Comparison of ENCODE assay signal across 16 cellular contexts in the genomic region with DNA sequence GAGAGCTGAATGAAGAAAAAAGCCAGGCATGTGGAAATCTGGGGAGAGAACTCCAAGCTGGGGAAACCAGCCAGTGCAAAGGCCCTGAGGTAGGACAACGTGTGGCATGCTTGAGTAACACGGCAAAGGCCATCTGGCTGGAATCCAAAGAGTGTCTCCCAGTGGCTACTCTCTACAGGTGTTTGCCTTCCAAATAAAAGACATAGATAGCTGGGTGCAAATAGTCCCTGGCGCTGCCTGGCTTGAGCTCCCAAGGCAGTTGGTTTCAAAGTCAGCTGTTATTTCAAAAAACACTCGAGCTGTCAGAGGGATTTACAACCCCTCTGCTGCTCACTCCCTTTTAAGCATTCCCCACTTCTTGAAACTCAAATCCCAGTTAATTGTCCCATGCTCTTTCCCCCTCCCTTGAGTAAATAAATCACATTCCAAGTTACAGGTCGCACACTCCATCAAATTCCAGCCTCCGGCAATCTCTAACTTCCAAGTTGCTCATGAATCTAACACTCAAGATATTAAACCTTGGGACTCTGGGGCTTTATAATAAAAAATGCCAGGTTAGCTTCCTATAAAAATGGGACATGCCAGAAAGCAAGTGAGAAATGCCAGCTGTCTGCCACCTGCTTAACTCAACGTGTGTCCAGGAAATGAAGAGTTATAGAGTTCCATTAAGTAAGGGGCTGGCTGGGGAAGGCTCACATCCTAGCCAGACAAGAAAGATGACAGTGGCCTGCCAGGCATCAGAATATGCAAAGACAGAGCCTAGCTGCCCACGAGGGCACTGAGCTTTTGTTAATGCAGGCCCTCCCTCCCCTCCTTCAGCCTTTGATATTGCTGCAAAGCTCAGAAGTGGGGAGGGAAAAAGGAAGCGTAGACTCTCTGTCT.
DNase-seq lines count a peak whose midpoint lies in the region; ATAC-seq lines count a peak whose summit lies in the region.
"Had no signal": no experiment of that assay in that cellular context is flagged by ENCODE, and none has a peak within 500 bp of the region (broad histone marks: within the 10 kb centered on the region; RNA-seq: fewer than 3 reads in every experiment).

No MANE protein-coding gene starts in this region.

- no peaks in the 10 kb centered on the region for H3K36me3 Mint-ChIP-seq in effector memory CD8-positive, alpha-beta T cell (ENCODE audit: insufficient read depth)

- H3K9me3 Mint-ChIP-seq in effector memory CD8-positive, alpha-beta T cell, result peaks cover 0 to under 1% of the 10 kb centered on the region in 2 donors

- peaks cover 0 to 9% of the 10 kb centered on the region in 2 donors for H3K27me3 Mint-ChIP-seq in effector memory CD8-positive, alpha-beta T cell

- no peak overlapping the region for H3K4me3 Mint-ChIP-seq in effector memory CD8-positive, alpha-beta T cell

- H3K4me3 ChIP-seq in MG63, result no peak overlapping the region
- H3K4me3 ChIP-seq: HAP-1, uterus had no signal

- ATAC-seq in left lobe of liver (peak; percentile 85), HG02623 (IDR thresholded peaks at IDR 0.05; ENCODE audit: unreplicated experiment) (no peak)
- ATAC-seq in effector memory CD8-positive, alpha-beta T cell (replicated peaks), result no peak
- ATAC-seq: Right ventricle myocardium inferior had no signal

- no peak overlapping the region for H3K27ac Mint-ChIP-seq in effector memory CD8-positive, alpha-beta T cell

- DNase-seq in COLO668 (lab: John Stamatoyannopoulos, UW; ENCODE audit: unreplicated experiment) (peak; percentile 81), NCI-H1092 (lab: John Stamatoyannopoulos, UW) (peak; percentile 26), NCI-H524 (lab: John Stamatoyannopoulos, UW) (peak; percentile 84 to 88), left lobe of liver (ENCODE audit: low spot score) (peak; percentile 93), MG63 (no peak)
- no peak for DNase-seq in activated naive CD4-positive, alpha-beta T cell treated with anti-CD3 and anti-CD28 coated beads, Interleukin-2, amount 50 U/mL, for 16 hours
- DNase-seq in effector memory CD8-positive, alpha-beta T cell, result no peak
- DNase-seq: activated CD8-positive, alpha-beta memory T cell treated with anti-CD3 and anti-CD28 coated beads, Interleukin-2, amount 50 U/mL, for 4 hours; EL; midbrain; NCI-H1694 treated with DMSO at 0.1 percent for 48 hours; stimulated activated CD4-positive, alpha-beta T cell treated with anti-CD3 and anti-CD28 coated beads, Interleukin-15, amount 100 ng/mL, for 24 hours had no signal

- no peaks in the 10 kb centered on the region for H3K4me1 Mint-ChIP-seq in effector memory CD8-positive, alpha-beta T cell (ENCODE audit: low read depth in 2 of 2)

- no peaks in the 10 kb centered on the region for H3K27me3 ChIP-seq in MG63
- H3K27me3 ChIP-seq: uterus had no signal

- no peaks in the 10 kb centered on the region for H3K36me3 ChIP-seq in MG63
- H3K36me3 ChIP-seq: HAP-1, uterus had no signal

- no peaks in the 10 kb centered on the region for H3K9me3 ChIP-seq in MG63
- H3K9me3 ChIP-seq: HAP-1, uterus had no signal

Comparison
In these comparisons a context has a peak if more than half of its experiments do, and no peak if none do; other contexts are left out.
1. DNase-seq: peak in COLO668 (single experiment), NCI-H1092 (single experiment), NCI-H524 (2 of 2) and left lobe of liver (single experiment); none in activated naive CD4-positive, alpha-beta T cell treated with anti-CD3 and anti-CD28 coated beads, Interleukin-2, amount 50 U/mL, for 16 hours (single experiment), MG63 (single experiment) and effector memory CD8-positive, alpha-beta T cell (0 of 3).